1 cellular context compared by ENCODE assay signal in genomic region chr2:164710252-164710633, GRCh38.
TF ChIP-seq lines count a peak whose summit lies in the region.

No MANE protein-coding gene starts in this region.

TF ChIP-seq in SK-N-SH, 30 proteins besides CTCF, POLR2A, EP300 and RAD21 (continued from another document):
- TF ChIP-seq ZBTB33 (IDR thresholded peaks at IDR 0.05; ENCODE audit: borderline replicate concordance, low read depth): no peak
- TF ChIP-seq FOXJ3 (CRISPR knock-in tag; IDR thresholded peaks at IDR 0.05): no peak
- no peak for TF ChIP-seq SIN3A (IDR thresholded peaks at IDR 0.05; ENCODE audit: borderline replicate concordance, low read depth, low read length)
- TF ChIP-seq IRF3 (IDR thresholded peaks at IDR 0.05; ENCODE audit: low read depth, low read length): no peak
- TF ChIP-seq NFIC (IDR thresholded peaks at IDR 0.05; ENCODE audit: borderline replicate concordance): peak; percentile 16; the same call in 1 of the 2 replicates
- TF ChIP-seq, protein P1, sequence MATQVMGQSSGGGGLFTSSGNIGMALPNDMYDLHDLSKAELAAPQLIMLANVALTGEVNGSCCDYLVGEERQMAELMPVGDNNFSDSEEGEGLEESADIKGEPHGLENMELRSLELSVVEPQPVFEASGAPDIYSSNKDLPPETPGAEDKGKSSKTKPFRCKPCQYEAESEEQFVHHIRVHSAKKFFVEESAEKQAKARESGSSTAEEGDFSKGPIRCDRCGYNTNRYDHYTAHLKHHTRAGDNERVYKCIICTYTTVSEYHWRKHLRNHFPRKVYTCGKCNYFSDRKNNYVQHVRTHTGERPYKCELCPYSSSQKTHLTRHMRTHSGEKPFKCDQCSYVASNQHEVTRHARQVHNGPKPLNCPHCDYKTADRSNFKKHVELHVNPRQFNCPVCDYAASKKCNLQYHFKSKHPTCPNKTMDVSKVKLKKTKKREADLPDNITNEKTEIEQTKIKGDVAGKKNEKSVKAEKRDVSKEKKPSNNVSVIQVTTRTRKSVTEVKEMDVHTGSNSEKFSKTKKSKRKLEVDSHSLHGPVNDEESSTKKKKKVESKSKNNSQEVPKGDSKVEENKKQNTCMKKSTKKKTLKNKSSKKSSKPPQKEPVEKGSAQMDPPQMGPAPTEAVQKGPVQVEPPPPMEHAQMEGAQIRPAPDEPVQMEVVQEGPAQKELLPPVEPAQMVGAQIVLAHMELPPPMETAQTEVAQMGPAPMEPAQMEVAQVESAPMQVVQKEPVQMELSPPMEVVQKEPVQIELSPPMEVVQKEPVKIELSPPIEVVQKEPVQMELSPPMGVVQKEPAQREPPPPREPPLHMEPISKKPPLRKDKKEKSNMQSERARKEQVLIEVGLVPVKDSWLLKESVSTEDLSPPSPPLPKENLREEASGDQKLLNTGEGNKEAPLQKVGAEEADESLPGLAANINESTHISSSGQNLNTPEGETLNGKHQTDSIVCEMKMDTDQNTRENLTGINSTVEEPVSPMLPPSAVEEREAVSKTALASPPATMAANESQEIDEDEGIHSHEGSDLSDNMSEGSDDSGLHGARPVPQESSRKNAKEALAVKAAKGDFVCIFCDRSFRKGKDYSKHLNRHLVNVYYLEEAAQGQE (IDR thresholded peaks at IDR 0.05; ENCODE audit: low read depth, low read length): no peak
- TF ChIP-seq RCOR1 (IDR thresholded peaks at IDR 0.05; ENCODE audit: low read length): no peak
- TF ChIP-seq TCF12 (IDR thresholded peaks at IDR 0.05): no peak
- no peak for TF ChIP-seq ELF1 (IDR thresholded peaks at IDR 0.05)
- TF ChIP-seq, protein P2, sequence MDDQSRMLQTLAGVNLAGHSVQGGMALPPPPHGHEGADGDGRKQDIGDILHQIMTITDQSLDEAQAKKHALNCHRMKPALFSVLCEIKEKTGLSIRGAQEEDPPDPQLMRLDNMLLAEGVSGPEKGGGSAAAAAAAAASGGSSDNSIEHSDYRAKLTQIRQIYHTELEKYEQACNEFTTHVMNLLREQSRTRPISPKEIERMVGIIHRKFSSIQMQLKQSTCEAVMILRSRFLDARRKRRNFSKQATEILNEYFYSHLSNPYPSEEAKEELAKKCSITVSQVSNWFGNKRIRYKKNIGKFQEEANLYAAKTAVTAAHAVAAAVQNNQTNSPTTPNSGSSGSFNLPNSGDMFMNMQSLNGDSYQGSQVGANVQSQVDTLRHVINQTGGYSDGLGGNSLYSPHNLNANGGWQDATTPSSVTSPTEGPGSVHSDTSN (IDR thresholded peaks at IDR 0.05): no peak
- TF ChIP-seq FOSL2 (IDR thresholded peaks at IDR 0.05; ENCODE audit: borderline replicate concordance, low read depth): peak; percentile 35; the same call in 1 of the 2 replicates
